1 cellular context compared by ENCODE assay signal in the genomic region with DNA sequence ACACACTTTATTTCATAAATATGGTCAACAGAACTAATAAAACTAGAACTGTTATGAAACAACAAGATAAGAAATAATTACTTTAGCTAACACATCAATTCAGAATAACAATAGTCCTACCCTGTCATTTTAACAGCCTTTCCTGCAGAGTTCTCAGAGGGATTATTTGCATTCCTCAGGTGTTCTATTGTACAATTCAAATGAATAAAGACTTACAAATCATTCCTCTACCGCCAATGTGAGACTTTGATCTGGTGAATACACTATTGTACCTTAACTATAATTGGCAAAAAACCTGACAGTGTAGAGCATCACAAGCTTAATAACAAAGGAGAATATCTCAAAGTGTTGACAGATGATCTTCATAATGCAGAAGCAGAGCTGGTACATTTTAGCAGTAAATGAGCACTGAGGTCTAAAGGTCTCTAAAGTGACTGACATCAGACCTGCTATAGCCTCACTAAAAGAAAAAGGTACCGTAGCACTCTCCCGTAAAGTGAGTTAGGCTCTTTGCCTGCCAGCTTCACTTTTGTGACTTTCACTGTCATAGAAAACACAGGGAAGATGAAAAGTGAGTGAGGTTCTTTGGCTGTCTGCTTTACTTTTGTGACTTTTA.
TF ChIP-seq lines count a peak whose summit lies in the region.

No MANE protein-coding gene starts in this region.

TF ChIP-seq in HEK293, 187 proteins besides CTCF, POLR2A, EP300 and RAD21 (continued from another document):
- TF ChIP-seq, protein P1, sequence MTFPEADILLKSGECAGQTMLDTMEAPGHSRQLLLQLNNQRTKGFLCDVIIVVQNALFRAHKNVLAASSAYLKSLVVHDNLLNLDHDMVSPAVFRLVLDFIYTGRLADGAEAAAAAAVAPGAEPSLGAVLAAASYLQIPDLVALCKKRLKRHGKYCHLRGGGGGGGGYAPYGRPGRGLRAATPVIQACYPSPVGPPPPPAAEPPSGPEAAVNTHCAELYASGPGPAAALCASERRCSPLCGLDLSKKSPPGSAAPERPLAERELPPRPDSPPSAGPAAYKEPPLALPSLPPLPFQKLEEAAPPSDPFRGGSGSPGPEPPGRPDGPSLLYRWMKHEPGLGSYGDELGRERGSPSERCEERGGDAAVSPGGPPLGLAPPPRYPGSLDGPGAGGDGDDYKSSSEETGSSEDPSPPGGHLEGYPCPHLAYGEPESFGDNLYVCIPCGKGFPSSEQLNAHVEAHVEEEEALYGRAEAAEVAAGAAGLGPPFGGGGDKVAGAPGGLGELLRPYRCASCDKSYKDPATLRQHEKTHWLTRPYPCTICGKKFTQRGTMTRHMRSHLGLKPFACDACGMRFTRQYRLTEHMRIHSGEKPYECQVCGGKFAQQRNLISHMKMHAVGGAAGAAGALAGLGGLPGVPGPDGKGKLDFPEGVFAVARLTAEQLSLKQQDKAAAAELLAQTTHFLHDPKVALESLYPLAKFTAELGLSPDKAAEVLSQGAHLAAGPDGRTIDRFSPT (tag by site-specific recombination; IDR thresholded peaks at IDR 0.05) = no peak
- TF ChIP-seq ZNF558 (tag by site-specific recombination; IDR thresholded peaks at IDR 0.05) (no peak), RBAK (tag by site-specific recombination; IDR thresholded peaks at IDR 0.05) (no peak), SCRT1 (tag by site-specific recombination; IDR thresholded peaks at IDR 0.05; ENCODE audit: borderline replicate concordance) (0 out of 2 replicates have a peak, but pooled peaks have one; percentile 22), ZNF140 (tag by site-specific recombination; IDR thresholded peaks at IDR 0.05) (no peak), ZNF146 (tag by site-specific recombination; IDR thresholded peaks at IDR 0.05) (no peak)
- TF ChIP-seq, protein P2, sequence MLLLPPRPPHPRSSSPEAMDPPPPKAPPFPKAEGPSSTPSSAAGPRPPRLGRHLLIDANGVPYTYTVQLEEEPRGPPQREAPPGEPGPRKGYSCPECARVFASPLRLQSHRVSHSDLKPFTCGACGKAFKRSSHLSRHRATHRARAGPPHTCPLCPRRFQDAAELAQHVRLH (tag by site-specific recombination; IDR thresholded peaks at IDR 0.05) = no peak
